In the genomic region with DNA sequence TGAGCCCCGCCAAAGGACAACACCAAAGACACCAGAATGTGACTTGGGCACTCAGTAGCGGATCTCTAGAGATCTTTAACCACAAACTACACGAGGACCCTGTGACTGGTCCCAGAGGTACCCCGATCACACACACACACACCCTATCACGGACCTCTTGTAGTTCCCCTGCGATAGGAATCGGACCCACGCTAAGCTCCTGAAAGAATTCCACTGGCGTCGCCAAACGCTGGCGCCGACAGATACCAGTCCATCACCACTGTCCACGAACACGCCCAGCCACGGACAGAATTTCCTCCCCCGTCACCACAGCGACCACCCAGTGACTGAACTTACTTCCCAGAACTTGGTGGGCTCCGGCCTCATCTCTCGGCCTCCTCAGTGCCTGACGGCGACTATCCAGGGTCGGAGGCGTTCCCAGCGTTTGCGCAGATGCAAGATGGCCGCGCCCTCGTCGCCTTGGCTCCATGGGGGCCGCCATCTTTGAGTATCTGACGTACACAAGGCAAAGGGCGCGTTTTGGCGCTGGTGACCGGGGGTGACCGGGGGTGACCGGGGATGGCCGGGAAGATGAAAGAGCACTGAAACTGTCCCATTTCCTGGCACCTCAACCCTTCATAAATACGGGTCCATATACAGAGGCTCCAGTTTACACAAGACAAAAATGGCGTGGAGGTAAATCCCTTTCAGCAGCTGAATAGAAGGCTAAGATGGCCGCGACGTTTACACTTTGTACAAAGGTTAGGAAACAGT, we compare ENCODE assay signal across 1 cellular context.
A peak's percentile ranks its signal among the peaks of the same experiment; 100 is the strongest.
TF ChIP-seq lines count a peak whose summit lies in the region.

A gene (minus strand): TSS at position 407 of the 753 bp plus-strand sequence. CDS start 4,500 bp downstream, outside the sequence.

TF ChIP-seq in H1, 55 proteins besides CTCF, POLR2A, EP300 and RAD21:
- TF ChIP-seq, protein P1, sequence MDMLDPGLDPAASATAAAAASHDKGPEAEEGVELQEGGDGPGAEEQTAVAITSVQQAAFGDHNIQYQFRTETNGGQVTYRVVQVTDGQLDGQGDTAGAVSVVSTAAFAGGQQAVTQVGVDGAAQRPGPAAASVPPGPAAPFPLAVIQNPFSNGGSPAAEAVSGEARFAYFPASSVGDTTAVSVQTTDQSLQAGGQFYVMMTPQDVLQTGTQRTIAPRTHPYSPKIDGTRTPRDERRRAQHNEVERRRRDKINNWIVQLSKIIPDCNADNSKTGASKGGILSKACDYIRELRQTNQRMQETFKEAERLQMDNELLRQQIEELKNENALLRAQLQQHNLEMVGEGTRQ (IDR thresholded peaks at IDR 0.05; ENCODE audit: low read length): no peak
- no peak for TF ChIP-seq SP4 (IDR thresholded peaks at IDR 0.05; ENCODE audit: low read length)
- TF ChIP-seq TAF7 (optimal IDR thresholded peaks at IDR 0.05; ENCODE audit: borderline replicate concordance, low read depth, low read length): peak; percentile 63
- no peak for TF ChIP-seq CBX5 (IDR thresholded peaks at IDR 0.05; ENCODE audit: low read depth, low read length)
- TF ChIP-seq BRCA1 (IDR thresholded peaks at IDR 0.05; ENCODE audit: low read depth, low read length): no peak
- TF ChIP-seq, protein P2, sequence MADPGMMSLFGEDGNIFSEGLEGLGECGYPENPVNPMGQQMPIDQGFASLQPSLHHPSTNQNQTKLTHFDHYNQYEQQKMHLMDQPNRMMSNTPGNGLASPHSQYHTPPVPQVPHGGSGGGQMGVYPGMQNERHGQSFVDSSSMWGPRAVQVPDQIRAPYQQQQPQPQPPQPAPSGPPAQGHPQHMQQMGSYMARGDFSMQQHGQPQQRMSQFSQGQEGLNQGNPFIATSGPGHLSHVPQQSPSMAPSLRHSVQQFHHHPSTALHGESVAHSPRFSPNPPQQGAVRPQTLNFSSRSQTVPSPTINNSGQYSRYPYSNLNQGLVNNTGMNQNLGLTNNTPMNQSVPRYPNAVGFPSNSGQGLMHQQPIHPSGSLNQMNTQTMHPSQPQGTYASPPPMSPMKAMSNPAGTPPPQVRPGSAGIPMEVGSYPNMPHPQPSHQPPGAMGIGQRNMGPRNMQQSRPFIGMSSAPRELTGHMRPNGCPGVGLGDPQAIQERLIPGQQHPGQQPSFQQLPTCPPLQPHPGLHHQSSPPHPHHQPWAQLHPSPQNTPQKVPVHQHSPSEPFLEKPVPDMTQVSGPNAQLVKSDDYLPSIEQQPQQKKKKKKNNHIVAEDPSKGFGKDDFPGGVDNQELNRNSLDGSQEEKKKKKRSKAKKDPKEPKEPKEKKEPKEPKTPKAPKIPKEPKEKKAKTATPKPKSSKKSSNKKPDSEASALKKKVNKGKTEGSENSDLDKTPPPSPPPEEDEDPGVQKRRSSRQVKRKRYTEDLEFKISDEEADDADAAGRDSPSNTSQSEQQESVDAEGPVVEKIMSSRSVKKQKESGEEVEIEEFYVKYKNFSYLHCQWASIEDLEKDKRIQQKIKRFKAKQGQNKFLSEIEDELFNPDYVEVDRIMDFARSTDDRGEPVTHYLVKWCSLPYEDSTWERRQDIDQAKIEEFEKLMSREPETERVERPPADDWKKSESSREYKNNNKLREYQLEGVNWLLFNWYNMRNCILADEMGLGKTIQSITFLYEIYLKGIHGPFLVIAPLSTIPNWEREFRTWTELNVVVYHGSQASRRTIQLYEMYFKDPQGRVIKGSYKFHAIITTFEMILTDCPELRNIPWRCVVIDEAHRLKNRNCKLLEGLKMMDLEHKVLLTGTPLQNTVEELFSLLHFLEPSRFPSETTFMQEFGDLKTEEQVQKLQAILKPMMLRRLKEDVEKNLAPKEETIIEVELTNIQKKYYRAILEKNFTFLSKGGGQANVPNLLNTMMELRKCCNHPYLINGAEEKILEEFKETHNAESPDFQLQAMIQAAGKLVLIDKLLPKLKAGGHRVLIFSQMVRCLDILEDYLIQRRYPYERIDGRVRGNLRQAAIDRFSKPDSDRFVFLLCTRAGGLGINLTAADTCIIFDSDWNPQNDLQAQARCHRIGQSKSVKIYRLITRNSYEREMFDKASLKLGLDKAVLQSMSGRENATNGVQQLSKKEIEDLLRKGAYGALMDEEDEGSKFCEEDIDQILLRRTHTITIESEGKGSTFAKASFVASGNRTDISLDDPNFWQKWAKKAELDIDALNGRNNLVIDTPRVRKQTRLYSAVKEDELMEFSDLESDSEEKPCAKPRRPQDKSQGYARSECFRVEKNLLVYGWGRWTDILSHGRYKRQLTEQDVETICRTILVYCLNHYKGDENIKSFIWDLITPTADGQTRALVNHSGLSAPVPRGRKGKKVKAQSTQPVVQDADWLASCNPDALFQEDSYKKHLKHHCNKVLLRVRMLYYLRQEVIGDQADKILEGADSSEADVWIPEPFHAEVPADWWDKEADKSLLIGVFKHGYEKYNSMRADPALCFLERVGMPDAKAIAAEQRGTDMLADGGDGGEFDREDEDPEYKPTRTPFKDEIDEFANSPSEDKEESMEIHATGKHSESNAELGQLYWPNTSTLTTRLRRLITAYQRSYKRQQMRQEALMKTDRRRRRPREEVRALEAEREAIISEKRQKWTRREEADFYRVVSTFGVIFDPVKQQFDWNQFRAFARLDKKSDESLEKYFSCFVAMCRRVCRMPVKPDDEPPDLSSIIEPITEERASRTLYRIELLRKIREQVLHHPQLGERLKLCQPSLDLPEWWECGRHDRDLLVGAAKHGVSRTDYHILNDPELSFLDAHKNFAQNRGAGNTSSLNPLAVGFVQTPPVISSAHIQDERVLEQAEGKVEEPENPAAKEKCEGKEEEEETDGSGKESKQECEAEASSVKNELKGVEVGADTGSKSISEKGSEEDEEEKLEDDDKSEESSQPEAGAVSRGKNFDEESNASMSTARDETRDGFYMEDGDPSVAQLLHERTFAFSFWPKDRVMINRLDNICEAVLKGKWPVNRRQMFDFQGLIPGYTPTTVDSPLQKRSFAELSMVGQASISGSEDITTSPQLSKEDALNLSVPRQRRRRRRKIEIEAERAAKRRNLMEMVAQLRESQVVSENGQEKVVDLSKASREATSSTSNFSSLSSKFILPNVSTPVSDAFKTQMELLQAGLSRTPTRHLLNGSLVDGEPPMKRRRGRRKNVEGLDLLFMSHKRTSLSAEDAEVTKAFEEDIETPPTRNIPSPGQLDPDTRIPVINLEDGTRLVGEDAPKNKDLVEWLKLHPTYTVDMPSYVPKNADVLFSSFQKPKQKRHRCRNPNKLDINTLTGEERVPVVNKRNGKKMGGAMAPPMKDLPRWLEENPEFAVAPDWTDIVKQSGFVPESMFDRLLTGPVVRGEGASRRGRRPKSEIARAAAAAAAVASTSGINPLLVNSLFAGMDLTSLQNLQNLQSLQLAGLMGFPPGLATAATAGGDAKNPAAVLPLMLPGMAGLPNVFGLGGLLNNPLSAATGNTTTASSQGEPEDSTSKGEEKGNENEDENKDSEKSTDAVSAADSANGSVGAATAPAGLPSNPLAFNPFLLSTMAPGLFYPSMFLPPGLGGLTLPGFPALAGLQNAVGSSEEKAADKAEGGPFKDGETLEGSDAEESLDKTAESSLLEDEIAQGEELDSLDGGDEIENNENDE (IDR thresholded peaks at IDR 0.05; ENCODE audit: insufficient replicate concordance, low read length): no peak
- no peak for TF ChIP-seq HDAC2 (IDR thresholded peaks at IDR 0.05; ENCODE audit: borderline replicate concordance in 1 of 2, low read depth in 2 of 2, low read length in 2 of 2)
- TF ChIP-seq, protein P3, sequence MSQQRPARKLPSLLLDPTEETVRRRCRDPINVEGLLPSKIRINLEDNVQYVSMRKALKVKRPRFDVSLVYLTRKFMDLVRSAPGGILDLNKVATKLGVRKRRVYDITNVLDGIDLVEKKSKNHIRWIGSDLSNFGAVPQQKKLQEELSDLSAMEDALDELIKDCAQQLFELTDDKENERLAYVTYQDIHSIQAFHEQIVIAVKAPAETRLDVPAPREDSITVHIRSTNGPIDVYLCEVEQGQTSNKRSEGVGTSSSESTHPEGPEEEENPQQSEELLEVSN (IDR thresholded peaks at IDR 0.05): no peak
- TF ChIP-seq NANOG (IDR thresholded peaks at IDR 0.05; ENCODE audit: insufficient read depth, low read depth, low read length, poor library complexity, severe bottlenecking): no peak
- TF ChIP-seq SIX5 (IDR thresholded peaks at IDR 0.05; ENCODE audit: low read depth, low read length): peak; percentile 46
- TF ChIP-seq POLR2AphosphoS5 (IDR thresholded peaks at IDR 0.05; ENCODE audit: low read depth, low read length): peak; percentile 74
- 0 out of 2 replicates have a peak, but pooled peaks have one; percentile 11 for TF ChIP-seq BACH1 (IDR thresholded peaks at IDR 0.05; ENCODE audit: low read length)
- no peak for TF ChIP-seq CBX8 (IDR thresholded peaks at IDR 0.05; ENCODE audit: borderline replicate concordance, low read depth, low read length)
- no peak for TF ChIP-seq FOSL1 (IDR thresholded peaks at IDR 0.05; ENCODE audit: insufficient read depth, low read depth, low read length)
- TF ChIP-seq RXRA (IDR thresholded peaks at IDR 0.05; ENCODE audit: insufficient read depth, low read depth, low read length): no peak
- no peak for TF ChIP-seq CEBPB (IDR thresholded peaks at IDR 0.05; ENCODE audit: low read depth, low read length)
- no peak for TF ChIP-seq SP1 (IDR thresholded peaks at IDR 0.05; ENCODE audit: low read depth, low read length)
- no peak for TF ChIP-seq POU5F1 (IDR thresholded peaks at IDR 0.05; ENCODE audit: low read depth, low read length)
- TF ChIP-seq RBBP5 (IDR thresholded peaks at IDR 0.05; ENCODE audit: borderline replicate concordance, low read depth, low read length): peak; percentile 52; the same call in 1 of the 2 replicates
- TF ChIP-seq SIN3A (conservative IDR thresholded peaks at IDR 0.05 in 1 of 2, IDR thresholded peaks at IDR 0.05 in 1 of 2; ENCODE audit: low read depth in 1 of 2, low read length in 2 of 2): 0 out of 4 replicates have a peak, but pooled peaks have one; percentile 23 to 52
- peak; percentile 66 for TF ChIP-seq ASH2L (IDR thresholded peaks at IDR 0.05; ENCODE audit: low read length)
- no peak for TF ChIP-seq MAFK (IDR thresholded peaks at IDR 0.05; ENCODE audit: low read depth, low read length)
- no peak; the same call in 1 of the 2 replicates for TF ChIP-seq EGR1 (IDR thresholded peaks at IDR 0.05; ENCODE audit: borderline replicate concordance, low read depth, low read length)
- TF ChIP-seq KDM1A (IDR thresholded peaks at IDR 0.05; ENCODE audit: borderline replicate concordance, low read length): no peak
- peak; percentile 92 for TF ChIP-seq KDM4A (IDR thresholded peaks at IDR 0.05; ENCODE audit: low read depth, low read length, severe bottlenecking)
- TF ChIP-seq SUZ12 (IDR thresholded peaks at IDR 0.05; ENCODE audit: low read length): no peak
- TF ChIP-seq HDAC6 (IDR thresholded peaks at IDR 0.05; ENCODE audit: low read depth, low read length): no peak
- peak; percentile 87 for TF ChIP-seq TAF1 (IDR thresholded peaks at IDR 0.05; ENCODE audit: low read depth, low read length)
- peak; percentile 100 for TF ChIP-seq YY1 (IDR thresholded peaks at IDR 0.05; ENCODE audit: low read depth, low read length)
- no peak for TF ChIP-seq RNF2 (IDR thresholded peaks at IDR 0.05; ENCODE audit: borderline replicate concordance, low read depth, low read length, missing control alignments, poor library complexity, severe bottlenecking)
- TF ChIP-seq GTF2F1 (IDR thresholded peaks at IDR 0.05; ENCODE audit: borderline replicate concordance, low read depth, low read length): no peak
- no peak for TF ChIP-seq TCF12 (IDR thresholded peaks at IDR 0.05; ENCODE audit: low read depth, low read length)
- peak; percentile 83 for TF ChIP-seq SAP30 (IDR thresholded peaks at IDR 0.05; ENCODE audit: insufficient read depth, insufficient replicate concordance, low read length)
- peak; percentile 58 for TF ChIP-seq CREB1 (IDR thresholded peaks at IDR 0.05)
- TF ChIP-seq, protein P4, sequence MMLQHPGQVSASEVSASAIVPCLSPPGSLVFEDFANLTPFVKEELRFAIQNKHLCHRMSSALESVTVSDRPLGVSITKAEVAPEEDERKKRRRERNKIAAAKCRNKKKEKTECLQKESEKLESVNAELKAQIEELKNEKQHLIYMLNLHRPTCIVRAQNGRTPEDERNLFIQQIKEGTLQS (IDR thresholded peaks at IDR 0.05; ENCODE audit: insufficient read depth, low read depth, low read length): no peak
- peak; percentile 52; the same call in 1 of the 2 replicates for TF ChIP-seq PHF8 (conservative IDR thresholded peaks at IDR 0.05; ENCODE audit: low read depth, low read length)
- TF ChIP-seq, protein P5, sequence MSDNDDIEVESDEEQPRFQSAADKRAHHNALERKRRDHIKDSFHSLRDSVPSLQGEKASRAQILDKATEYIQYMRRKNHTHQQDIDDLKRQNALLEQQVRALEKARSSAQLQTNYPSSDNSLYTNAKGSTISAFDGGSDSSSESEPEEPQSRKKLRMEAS (IDR thresholded peaks at IDR 0.05): peak; percentile 27; the same call in 1 of the 2 replicates
- TF ChIP-seq KDM5A (IDR thresholded peaks at IDR 0.05; ENCODE audit: low read length): no peak
- no peak for TF ChIP-seq BCL11A (IDR thresholded peaks at IDR 0.05; ENCODE audit: low read depth in 2 of 2, low read length in 2 of 2)
- TF ChIP-seq CHD1 (IDR thresholded peaks at IDR 0.05; ENCODE audit: low read depth, low read length): no peak; the same call in 1 of the 2 replicates
- no peak for TF ChIP-seq CTBP2 (IDR thresholded peaks at IDR 0.05; ENCODE audit: borderline replicate concordance, insufficient read depth, insufficient read length, low read length)
- no peak for TF ChIP-seq SP2 (IDR thresholded peaks at IDR 0.05; ENCODE audit: low read length)
- TF ChIP-seq JUN (IDR thresholded peaks at IDR 0.05; ENCODE audit: low read depth, low read length): no peak
- TF ChIP-seq GABPA (IDR thresholded peaks at IDR 0.05; ENCODE audit: borderline replicate concordance, insufficient read depth, low read length): no peak
- no peak for TF ChIP-seq CHD2 (IDR thresholded peaks at IDR 0.05; ENCODE audit: low read length)
- TF ChIP-seq ZNF274 (IDR thresholded peaks at IDR 0.05; ENCODE audit: borderline replicate concordance, extremely low read depth, low read length): no peak
- no peak for TF ChIP-seq RFX5 (IDR thresholded peaks at IDR 0.05; ENCODE audit: borderline replicate concordance, low read depth, low read length)
- peak; percentile 26; the same call in 1 of the 2 replicates for TF ChIP-seq JUND (IDR thresholded peaks at IDR 0.05; ENCODE audit: low read length)
- no peak for TF ChIP-seq SRF (IDR thresholded peaks at IDR 0.05; ENCODE audit: low read depth, low read length)
- no peak for TF ChIP-seq SIRT6 (IDR thresholded peaks at IDR 0.05; ENCODE audit: low read length)
- no peak for TF ChIP-seq EZH2 (IDR thresholded peaks at IDR 0.05; ENCODE audit: low read depth, low read length, severe bottlenecking)
- TF ChIP-seq TEAD4 (IDR thresholded peaks at IDR 0.05; ENCODE audit: low read depth, low read length): no peak
- TF ChIP-seq, protein P6, sequence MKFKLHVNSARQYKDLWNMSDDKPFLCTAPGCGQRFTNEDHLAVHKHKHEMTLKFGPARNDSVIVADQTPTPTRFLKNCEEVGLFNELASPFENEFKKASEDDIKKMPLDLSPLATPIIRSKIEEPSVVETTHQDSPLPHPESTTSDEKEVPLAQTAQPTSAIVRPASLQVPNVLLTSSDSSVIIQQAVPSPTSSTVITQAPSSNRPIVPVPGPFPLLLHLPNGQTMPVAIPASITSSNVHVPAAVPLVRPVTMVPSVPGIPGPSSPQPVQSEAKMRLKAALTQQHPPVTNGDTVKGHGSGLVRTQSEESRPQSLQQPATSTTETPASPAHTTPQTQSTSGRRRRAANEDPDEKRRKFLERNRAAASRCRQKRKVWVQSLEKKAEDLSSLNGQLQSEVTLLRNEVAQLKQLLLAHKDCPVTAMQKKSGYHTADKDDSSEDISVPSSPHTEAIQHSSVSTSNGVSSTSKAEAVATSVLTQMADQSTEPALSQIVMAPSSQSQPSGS (IDR thresholded peaks at IDR 0.05; ENCODE audit: low read length): no peak
- TF ChIP-seq NRF1 (IDR thresholded peaks at IDR 0.05; ENCODE audit: low read depth, low read length): peak; percentile 24; the same call in 1 of the 2 replicates
- peak; percentile 70 for TF ChIP-seq TBP (IDR thresholded peaks at IDR 0.05; ENCODE audit: low read depth, low read length)
